In genomic region chr7:101363734-101364374, GRCh38 we compare ENCODE assay signal across 8 cellular contexts. TPM values are rescaled to one million over a fixed set of nuclear protein-coding genes. Genes with fewer than 3 reads are reported as not detected.
DNase-seq lines count a peak whose midpoint lies in the region; ATAC-seq, FAIRE-seq and TF ChIP-seq lines count a peak whose summit lies in the region.

No MANE protein-coding gene starts in this region.

- peak; percentile 81 for TF ChIP-seq CTCF in retinal pigment epithelial cell (conservative IDR thresholded peaks at IDR 0.05; ENCODE audit: low read depth, low read length)

- FAIRE-seq in HTR-8/SVneo (lab: Jason Lieb, UNC) = no peak

- WGBS in aorta, 2 donors = 2% methylated on average over 45 to 52 of the region's 52 CpGs

- H3K4me3 Mint-ChIP-seq in T-cell = peak overlapping the region in 2 of 3 donors; percentile 46 to 60

- H3K4me3 ChIP-seq in retinal pigment epithelial cell (ENCODE audit: low read length) (peak overlapping the region; percentile 52), aorta (ENCODE audit: low read length in 2 of 2) (peak overlapping the region in 1 of 2 donors; percentile 27)

- CTCF ChIA-PET in T-cell (lab: Charles Lee) = interaction anchor here (0.7 to 2.9 kb wide), 6 partner anchors 13 to 110 kb away, joined by 3 to 9 read pairs (median 5); no protein-coding TSS in a partner anchor

- no peak overlapping the region for H3K27ac ChIP-seq in aorta (ENCODE audit: low read depth in 1 of 2, low read length in 2 of 2)

- H3K27me3 Mint-ChIP-seq in T-cell = peaks cover 18 to 25% of the 10 kb centered on the region in 2 donors

- H3K4me1 Mint-ChIP-seq in T-cell = peaks cover 4 to 10% (median 6%) of the 10 kb centered on the region in 3 donors

- no peaks in the 10 kb centered on the region for H3K36me3 Mint-ChIP-seq in T-cell

- no peaks in the 10 kb centered on the region for H3K4me1 ChIP-seq in aorta (ENCODE audit: control insufficient read depth in 1 of 2, insufficient read depth in 2 of 2, low read length in 2 of 2)

- intact Hi-C loops in aorta (cut with DNase I) = loop anchor here (2.0 to 5.0 kb wide), 2 partner anchors 173 to 175 kb away; no protein-coding TSS in a partner anchor

- H3K27me3 ChIP-seq in aorta (ENCODE audit: control insufficient read depth in 1 of 2, insufficient read depth in 2 of 2, low read length in 1 of 2) = no peaks in the 10 kb centered on the region

- no peaks in the 10 kb centered on the region for H3K9me3 Mint-ChIP-seq in T-cell

- no peaks in the 10 kb centered on the region for H3K36me3 ChIP-seq in aorta (ENCODE audit: control insufficient read depth in 1 of 2, insufficient read depth in 2 of 2, low read length in 1 of 2)

- DNase-seq in NCI-H1694 treated with DMSO at 0.1 percent for 48 hours (lab: John Stamatoyannopoulos, UW) = peak; percentile 6
- DNase-seq in NCI-H1694 (lab: John Stamatoyannopoulos, UW) = no peak
- peak; percentile 62 for DNase-seq in HTR-8/SVneo (ENCODE audit: insufficient read length, low spot score)
- DNase-seq in T-cell = peak; percentile 29 to 73 (median 58)
- DNase-seq in anterior cingulate cortex (lab: John Stamatoyannopoulos, UW) = peak in 50 of 58 donors; percentile 8 to 77 (median 37)
- peak; percentile 40 to 59 for DNase-seq in hippocampal formation (lab: John Stamatoyannopoulos, UW)
- DNase-seq in retinal pigment epithelial cell (ENCODE audit: low read depth) = no peak
- DNase-seq in aorta = peak; percentile 70 to 89

- POLR2A ChIA-PET in T-cell (lab: Charles Lee) = no interaction called here

- no peaks in the 10 kb centered on the region for H3K9me3 ChIP-seq in aorta (ENCODE audit: control insufficient read depth, low read length)

- H3K27ac Mint-ChIP-seq in T-cell = no peak overlapping the region

- peak; percentile 88 to 96 (median 94) for ATAC-seq in T-cell (replicated peaks in 1 of 4)
- ATAC-seq in aorta (ENCODE audit: low FRiP score) = peak; percentile 91

RNA-seq across cellular contexts. Expression of gene COL26A1, which starts 1.2 kb away (rescaled TPM):
- under 1 TPM in 1 of 5 donors, not detected in 4; 0.09 TPM for total RNA-seq in T-cell
- total RNA-seq in aorta = not detected
- polyA plus RNA-seq in aorta = not detected

RNA-seq across cellular contexts. Expression of gene IFT22, which starts 42.2 kb away (rescaled TPM):
- total RNA-seq in T-cell = 1 to 10 TPM; 1.4 to 6.5 (median 4.6) TPM
- 10 to 100 TPM; 10.9 to 16.5 TPM for total RNA-seq in aorta
- polyA plus RNA-seq in aorta = 10 to 100 TPM; 28.2 to 30.6 TPM

Comparison
In these comparisons a context has a peak if more than half of its experiments do, and no peak if none do; other contexts are left out.
1. DNase-seq: peak in NCI-H1694 treated with DMSO at 0.1 percent for 48 hours (single experiment), HTR-8/SVneo (single experiment), T-cell (34 of 34), anterior cingulate cortex (50 of 58), hippocampal formation (2 of 2) and aorta (2 of 2); none in NCI-H1694 (single experiment) and retinal pigment epithelial cell (single experiment).